ENCODE assay signal across 10 cellular contexts in genomic region chr6:13787146-13787545, GRCh38. TPM values are rescaled to one million over a fixed set of nuclear protein-coding genes. Genes with fewer than 3 reads are reported as not detected.
DNase-seq lines count a peak whose midpoint lies in the region; ATAC-seq and TF ChIP-seq lines count a peak whose summit lies in the region.
"Had no signal": no experiment of that assay in that cellular context is flagged by ENCODE, and none has a peak within 500 bp of the region (broad histone marks: within the 10 kb centered on the region; RNA-seq: fewer than 3 reads in every experiment).

No MANE protein-coding gene starts in this region.

- TF ChIP-seq CTCF in HFFc6 (IDR thresholded peaks at IDR 0.05) (no peak), fibroblast of the aortic adventitia (IDR thresholded peaks at IDR 0.05; ENCODE audit: insufficient read depth, low read length) (no peak)

- H3K4me3 ChIP-seq in fibroblast of the aortic adventitia (ENCODE audit: low read depth, low read length) = peak overlapping the region; percentile 44
- H3K4me3 ChIP-seq: MG63 had no signal

- H3K36me3 Mint-ChIP-seq in HFFc6 (ENCODE audit: low read depth) = peaks cover 11% of the 10 kb centered on the region
- H3K36me3 Mint-ChIP-seq in activated T-helper 17 cell treated with anti-CD3 and anti-CD28 coated beads, Interleukin-2, amount 50 U/mL, for 72 hours (ENCODE audit: low read depth) = peaks cover 48% of the 10 kb centered on the region

- no peaks in the 10 kb centered on the region for H3K27me3 Mint-ChIP-seq in HFFc6 (ENCODE audit: insufficient read depth)
- H3K27me3 Mint-ChIP-seq in activated T-helper 17 cell treated with anti-CD3 and anti-CD28 coated beads, Interleukin-2, amount 50 U/mL, for 72 hours = no peaks in the 10 kb centered on the region

- peak overlapping the region; percentile 25; the same call in 1 of the 2 replicates for H3K4me3 Mint-ChIP-seq in HFFc6
- peak overlapping the region; percentile 76 for H3K4me3 Mint-ChIP-seq in activated T-helper 17 cell treated with anti-CD3 and anti-CD28 coated beads, Interleukin-2, amount 50 U/mL, for 72 hours

- peak overlapping the region; percentile 25; the same call in 1 of the 2 replicates for H3K27ac Mint-ChIP-seq in HFFc6
- peak overlapping the region; percentile 91 for H3K27ac Mint-ChIP-seq in activated T-helper 17 cell treated with anti-CD3 and anti-CD28 coated beads, Interleukin-2, amount 50 U/mL, for 72 hours

- ATAC-seq in activated T-helper 17 cell treated with anti-CD3 and anti-CD28 coated beads, Interleukin-2, amount 50 U/mL, for 72 hours (replicated peaks) = peak; percentile 80
- no peak for ATAC-seq in GM19328 (IDR thresholded peaks at IDR 0.05; ENCODE audit: unreplicated experiment)

- DNase-seq in HFFc6 (peak; percentile 6), fibroblast of the aortic adventitia (ENCODE audit: low read depth) (peak; percentile 77), pons (ENCODE audit: low spot score) (peak; percentile 32), CD1c-positive myeloid dendritic cell (ENCODE audit: extremely low spot score) (no peak), NCI-H226 (no peak)
- DNase-seq in activated effector memory CD4-positive, alpha-beta T cell treated with Interleukin-2 at 50 U/mL for 16 hours = no peak
- DNase-seq: mesendoderm, MG63 had no signal

- no peaks in the 10 kb centered on the region for H3K9me3 Mint-ChIP-seq in HFFc6
- no peaks in the 10 kb centered on the region for H3K9me3 Mint-ChIP-seq in activated T-helper 17 cell treated with anti-CD3 and anti-CD28 coated beads, Interleukin-2, amount 50 U/mL, for 72 hours

- peaks cover 9% of the 10 kb centered on the region; the same call in 1 of the 2 replicates for H3K4me1 Mint-ChIP-seq in HFFc6 (ENCODE audit: low read depth)
- H3K4me1 Mint-ChIP-seq in activated T-helper 17 cell treated with anti-CD3 and anti-CD28 coated beads, Interleukin-2, amount 50 U/mL, for 72 hours = peaks cover 22% of the 10 kb centered on the region

RNA-seq across cellular contexts. Expression of gene MCUR1, which starts 27.2 kb away (rescaled TPM):
- 10 to 100 TPM; 17.5 to 25.5 (median 22.4) TPM for total RNA-seq in HFFc6 (2021; fragmentation: NEBNext Ultra II Directional; extraction: Animal tissue kit (Norgen Biotek cat#: 25700))
- 10 to 100 TPM; 21.1 to 40.8 TPM for total RNA-seq in activated T-helper 17 cell treated with anti-CD3 and anti-CD28 coated beads, Interleukin-2, amount 50 U/mL, for 72 hours
- 7.8 and 12.9 TPM in 2 replicates for total RNA-seq in fibroblast of the aortic adventitia (ENCODE audit: low replicate concordance)

Comparison
In these comparisons a context has a peak if more than half of its experiments do, and no peak if none do; other contexts are left out.
1. DNase-seq: peak in HFFc6 (single experiment), fibroblast of the aortic adventitia (single experiment) and pons (single experiment); none in CD1c-positive myeloid dendritic cell (single experiment), activated effector memory CD4-positive, alpha-beta T cell treated with Interleukin-2 at 50 U/mL for 16 hours (single experiment) and NCI-H226 (single experiment).